8 cellular contexts compared by ENCODE assay signal in the genomic region with DNA sequence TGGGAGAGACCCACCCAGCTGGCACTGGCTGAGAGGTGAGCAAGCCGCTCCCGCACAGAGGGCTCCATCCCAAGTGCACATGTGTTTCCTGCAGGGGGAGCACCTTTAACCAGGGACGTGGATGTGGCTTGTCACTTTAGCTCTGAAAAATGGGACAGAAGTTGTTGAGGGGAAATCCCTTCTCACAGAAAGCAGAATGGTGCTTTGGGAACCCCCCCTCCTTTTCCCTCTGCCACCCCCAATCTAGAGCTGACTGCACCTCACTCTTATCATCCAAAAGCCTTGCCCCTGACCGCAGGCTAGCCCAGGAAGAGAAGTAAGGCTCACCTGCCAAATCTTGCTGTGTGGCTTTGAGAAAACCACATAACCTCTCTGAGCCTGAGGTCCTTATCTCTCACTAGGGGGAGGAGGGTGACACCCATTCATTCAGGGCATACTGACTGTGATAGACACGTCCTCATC.
DNase-seq lines count a peak whose midpoint lies in the region; ATAC-seq and TF ChIP-seq lines count a peak whose summit lies in the region.

No MANE protein-coding gene starts in this region.

- H3K36me3 Mint-ChIP-seq in WTC11, result no peaks in the 10 kb centered on the region
- no peaks in the 10 kb centered on the region for H3K36me3 Mint-ChIP-seq in immature natural killer cell

- POLR2A ChIA-PET in AG04449 (lab: Yijun Ruan, JAX) (interaction anchor here (1.6 kb wide), 1 partner anchor 26 kb away, joined by 3 read pairs; no protein-coding TSS in a partner anchor), WTC11 (lab: Charles Lee) (interaction anchor here (0.6 to 0.8 kb wide), 2 partner anchors 21 to 186 kb away, joined by 3 read pairs; no protein-coding TSS in a partner anchor)

- H3K27ac Mint-ChIP-seq in WTC11 (no peak overlapping the region), immature natural killer cell (peak overlapping the region in 1 of 6 donors; percentile 8)

- H3K4me3 ChIP-seq in AG04449 (ENCODE audit: low read depth, low read length), result no peak overlapping the region

- DNase-seq in AG04449 (ENCODE audit: low read depth, low spot score), result no peak
- peak; percentile 27 for DNase-seq in GM19238 (ENCODE audit: insufficient read length, low spot score)
- peak; percentile 59 for DNase-seq in WTC11 (ENCODE audit: low spot score)
- peak; percentile 19 for DNase-seq in kidney tubule cell (ENCODE audit: low spot score)
- DNase-seq in immature natural killer cell, result no peak
- DNase-seq in DMS153 (lab: John Stamatoyannopoulos, UW), result no peak
- DNase-seq in GOT3 (lab: John Stamatoyannopoulos, UW), result no peak
- no peak for DNase-seq in NCI-H2029 (lab: John Stamatoyannopoulos, UW)

- H3K27me3 Mint-ChIP-seq in WTC11 (ENCODE audit: low read depth), result no peaks in the 10 kb centered on the region; the same call in none of the 2 replicates
- H3K27me3 Mint-ChIP-seq in immature natural killer cell (ENCODE audit: low read depth in 3 of 3), result peaks cover 3 to 10% (median 5%) of the 10 kb centered on the region in 3 donors

- H3K4me3 Mint-ChIP-seq in WTC11 (no peak overlapping the region), immature natural killer cell (peak overlapping the region in 1 of 5 donors; percentile 20)

- peaks cover 19% of the 10 kb centered on the region for H3K4me1 Mint-ChIP-seq in WTC11
- H3K4me1 Mint-ChIP-seq in immature natural killer cell, result peaks cover 15 to 16% of the 10 kb centered on the region in 2 donors

- ATAC-seq in WTC11, result peak; percentile 69

- H3K9me3 Mint-ChIP-seq in WTC11 (no peaks in the 10 kb centered on the region), immature natural killer cell (no peaks in the 10 kb centered on the region)

- CTCF ChIA-PET in AG04449 (lab: Yijun Ruan, JAX), result interaction anchor here (0.6 to 2.4 kb wide), 6 partner anchors 9 to 314 kb away, joined by 3 to 13 read pairs (median 4); no protein-coding TSS in a partner anchor
- CTCF ChIA-PET in WTC11 (lab: Charles Lee), result interaction anchor here (0.6 to 2.8 kb wide), 36 partner anchors 9 to 566 kb away, joined by 3 to 26 read pairs (median 4); no protein-coding TSS in a partner anchor

- TF ChIP-seq CTCF in AG04449 (IDR thresholded peaks at IDR 0.05; ENCODE audit: insufficient read depth, low read length, missing control alignments) (peak; percentile 17), WTC11 (IDR thresholded peaks at IDR 0.05) (peak; percentile 20; the same call in 1 of the 2 replicates)

TF ChIP-seq in WTC11, 78 proteins besides CTCF, POLR2A, EP300 and RAD21:
- TF ChIP-seq CREB1 (CRISPR knock-in tag; IDR thresholded peaks at IDR 0.05) (no peak), GTF2I (CRISPR knock-in tag; conservative IDR thresholded peaks at IDR 0.05) (0 out of 2 replicates have a peak, but pooled peaks have one; percentile 19), ZNF317 (CRISPR knock-in tag; IDR thresholded peaks at IDR 0.05; ENCODE audit: borderline replicate concordance, low read depth) (no peak)
TF ChIP-seq in WTC11: peak in this region for 1.

Comparison
In these comparisons a context has a peak if more than half of its experiments do, and no peak if none do; other contexts are left out.
1. DNase-seq: peak in GM19238 (single experiment), WTC11 (single experiment) and kidney tubule cell (single experiment); none in AG04449 (single experiment), immature natural killer cell (0 of 3), DMS153 (single experiment), GOT3 (single experiment) and NCI-H2029 (single experiment).